Comparison of ENCODE assay signal across 25 cellular contexts in the genomic region with DNA sequence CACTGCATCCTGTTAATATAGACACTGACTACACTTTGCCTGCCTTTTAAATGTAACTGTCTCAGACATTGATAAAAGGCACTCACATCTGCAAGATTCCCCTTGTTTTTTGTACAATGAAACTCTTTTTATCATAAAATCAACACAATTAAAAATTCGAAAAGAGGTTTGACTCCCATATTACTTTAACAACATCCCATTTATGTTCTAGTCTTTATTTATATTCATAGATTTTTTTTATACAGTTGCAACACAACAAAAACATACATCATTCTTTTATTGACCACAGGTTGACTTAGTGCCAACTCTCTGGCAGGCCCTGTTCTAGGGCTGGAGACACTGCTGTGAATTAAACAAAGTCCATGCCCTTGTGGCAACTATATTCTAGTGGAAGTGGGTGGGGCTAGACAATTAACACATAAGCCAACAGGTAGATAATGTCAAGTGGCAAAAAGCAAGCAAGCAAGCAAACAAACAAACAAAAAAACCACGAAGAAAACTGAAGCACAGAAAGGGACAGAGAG. TPM values are rescaled to one million over a fixed set of nuclear protein-coding genes. Genes with fewer than 3 reads are reported as not detected.
DNase-seq lines count a peak whose midpoint lies in the region; ATAC-seq and TF ChIP-seq lines count a peak whose summit lies in the region.
"Had no signal": no experiment of that assay in that cellular context is flagged by ENCODE, and none has a peak within 500 bp of the region (broad histone marks: within the 10 kb centered on the region; RNA-seq: fewer than 3 reads in every experiment).

No MANE protein-coding gene starts in this region.

- 56% methylated on average over 2 of the region's 2 CpGs for WGBS in mammary epithelial cell (ENCODE audit: low coverage, missing lambda C conversion rate)

- no peak for TF ChIP-seq POLR2A in uterus (IDR thresholded peaks at IDR 0.05)

- H3K4me3 ChIP-seq in mammary epithelial cell (replicated peaks in 1 of 3; ENCODE audit: insufficient read depth in 1 of 3, low read depth in 2 of 3, low read length in 3 of 3) = no peak overlapping the region
- no peak overlapping the region for H3K4me3 ChIP-seq in uterus
- H3K4me3 ChIP-seq: heart left ventricle, SJSA1, skin epidermis, suprapubic skin had no signal

- no peak overlapping the region for H3K27ac ChIP-seq in mammary epithelial cell (ENCODE audit: insufficient read depth, low read depth, low read length)
- no peak overlapping the region for H3K27ac ChIP-seq in uterus
- H3K27ac ChIP-seq: heart left ventricle, SJSA1, skin epidermis, suprapubic skin had no signal

- intact Hi-C loops in MCF 10A (cut with micrococcal nuclease) = no loop called here
- intact Hi-C loops in mammary epithelial cell (cut with micrococcal nuclease) = no loop called here
- intact Hi-C loops in uterus (cut with DNase I; ENCODE audit: low total_unique reads) = no loop called here

- TF ChIP-seq CTCF in MCF 10A (IDR thresholded peaks at IDR 0.05; ENCODE audit: unreplicated experiment) (no peak), mammary epithelial cell (conservative IDR thresholded peaks at IDR 0.05 in 1 of 2, IDR thresholded peaks at IDR 0.05 in 1 of 2; ENCODE audit: extremely low read depth in 1 of 2, insufficient read depth in 1 of 2, low read depth in 1 of 2, low read length in 2 of 2) (no peak), WTC11 (IDR thresholded peaks at IDR 0.05) (no peak), glutamatergic neuron (IDR thresholded peaks at IDR 0.05; ENCODE audit: partially characterized antibody, unreplicated experiment) (no peak), uterus (IDR thresholded peaks at IDR 0.05) (no peak)

- H3K9me3 ChIP-seq in mammary epithelial cell (replicated peaks; ENCODE audit: insufficient read depth, low read length) (no peaks in the 10 kb centered on the region), uterus (no peaks in the 10 kb centered on the region)
- H3K9me3 ChIP-seq: heart left ventricle, SJSA1, suprapubic skin had no signal

- DNase-seq in MCF 10A (ENCODE audit: unreplicated experiment) (peak; percentile 48), mammary epithelial cell (no peak), WTC11 (ENCODE audit: low spot score) (no peak), glutamatergic neuron (no peak), uterus (no peak)
- no peak for DNase-seq in activated T-cell treated with anti-CD3 and anti-CD28 coated beads, Interleukin-2, amount 50 U/mL, for 48 hours
- DNase-seq in stimulated activated CD4-positive, alpha-beta T cell treated with anti-CD3 and anti-CD28 coated beads, Interleukin-2, amount 100 ng/mL, for 48 hours = no peak
- DNase-seq: ACHN; activated CD8-positive, alpha-beta T cell treated with anti-CD3 and anti-CD28 coated beads for 36 hours; activated naive CD4-positive, alpha-beta T cell treated with anti-CD3 and anti-CD28 coated beads for 36 hours; activated T-cell treated with anti-CD3 and anti-CD28 coated beads, Interleukin-2, amount 50 U/mL, for 24 hours; anterior cingulate cortex; EL; H9; heart left ventricle; kidney glomerular epithelial cell; NCI-H2081 treated with DMSO at 0.1 percent for 48 hours; NCI-H510A; stimulated activated CD4-positive, alpha-beta T cell treated with anti-CD3 and anti-CD28 coated beads, Interleukin-2, amount 100 ng/mL, for 24 hours; T-helper 1 cell had no signal

- no peaks in the 10 kb centered on the region for H3K36me3 ChIP-seq in mammary epithelial cell (ENCODE audit: insufficient read depth, low read length)
- no peaks in the 10 kb centered on the region for H3K36me3 ChIP-seq in uterus
- H3K36me3 ChIP-seq: heart left ventricle, SJSA1, suprapubic skin had no signal

- no peak overlapping the region for H3K9ac ChIP-seq in mammary epithelial cell (ENCODE audit: insufficient read depth, low read length)

- ATAC-seq in WTC11 = no peak
- ATAC-seq: activated CD4-positive, CD25-positive, alpha-beta regulatory T cell treated with anti-CD3 and anti-CD28 coated beads, Interleukin-2, amount 50 U/mL, for 24 hours; activated CD8-positive, alpha-beta T cell treated with anti-CD3 and anti-CD28 coated beads for 36 hours; heart left ventricle had no signal

- no peaks in the 10 kb centered on the region for H3K9me3 Mint-ChIP-seq in MCF 10A (ENCODE audit: unreplicated experiment)
- H3K9me3 Mint-ChIP-seq in WTC11 = no peaks in the 10 kb centered on the region
- peaks cover 6% of the 10 kb centered on the region for H3K9me3 Mint-ChIP-seq in glutamatergic neuron (ENCODE audit: unreplicated experiment)
- H3K9me3 Mint-ChIP-seq: activated CD8-positive, alpha-beta T cell treated with anti-CD3 and anti-CD28 coated beads for 36 hours; activated naive CD4-positive, alpha-beta T cell treated with anti-CD3 and anti-CD28 coated beads for 36 hours; activated T-cell treated with anti-CD3 and anti-CD28 coated beads, Interleukin-2, amount 50 U/mL, for 24 hours; H9; memory B cell had no signal

- in situ Hi-C loops in mammary epithelial cell (cut with MboI; ENCODE audit: low sequenced_read_pairs in 2 of 2) = no loop called here

- H3K27me3 ChIP-seq in mammary epithelial cell (ENCODE audit: insufficient read depth, low read length) = no peaks in the 10 kb centered on the region
- H3K27me3 ChIP-seq in uterus = no peaks in the 10 kb centered on the region
- H3K27me3 ChIP-seq: heart left ventricle, SJSA1, suprapubic skin had no signal

- no peaks in the 10 kb centered on the region for H3K79me2 ChIP-seq in mammary epithelial cell (ENCODE audit: insufficient read depth, low read length)

- H4K20me1 ChIP-seq in mammary epithelial cell (ENCODE audit: insufficient read depth, low read length) = no peaks in the 10 kb centered on the region

- POLR2A ChIA-PET in MCF 10A (lab: Yijun Ruan, JAX) (no interaction called here), WTC11 (lab: Charles Lee) (no interaction called here)

- H3K4me1 ChIP-seq in mammary epithelial cell (ENCODE audit: insufficient read depth, low read length) (no peaks in the 10 kb centered on the region), uterus (no peaks in the 10 kb centered on the region)
- H3K4me1 ChIP-seq: SJSA1, suprapubic skin had no signal

- dilution Hi-C loops in mammary epithelial cell (cut with HindIII; ENCODE audit: low sequenced_read_pairs) = no loop called here

- no peak overlapping the region for H3K4me3 Mint-ChIP-seq in MCF 10A (ENCODE audit: unreplicated experiment)
- H3K4me3 Mint-ChIP-seq in WTC11 = no peak overlapping the region
- H3K4me3 Mint-ChIP-seq in glutamatergic neuron (ENCODE audit: unreplicated experiment) = peak overlapping the region; percentile 20
- H3K4me3 Mint-ChIP-seq: activated CD8-positive, alpha-beta T cell treated with anti-CD3 and anti-CD28 coated beads for 36 hours; activated naive CD4-positive, alpha-beta T cell treated with anti-CD3 and anti-CD28 coated beads for 36 hours; activated T-cell treated with anti-CD3 and anti-CD28 coated beads, Interleukin-2, amount 50 U/mL, for 24 hours; H9; memory B cell had no signal

- H3K4me1 Mint-ChIP-seq in MCF 10A (ENCODE audit: insufficient read depth, unreplicated experiment) (peaks cover 4% of the 10 kb centered on the region), WTC11 (no peaks in the 10 kb centered on the region), glutamatergic neuron (ENCODE audit: low read depth, unreplicated experiment) (peaks cover 33% of the 10 kb centered on the region)
- H3K4me1 Mint-ChIP-seq: memory B cell had no signal

- H2AFZ ChIP-seq in mammary epithelial cell (ENCODE audit: low read depth, low read length) = no peak overlapping the region

- H3K4me2 ChIP-seq in mammary epithelial cell (ENCODE audit: insufficient read depth, low read depth, low read length) = no peak overlapping the region

- H3K27ac Mint-ChIP-seq in MCF 10A (ENCODE audit: low read depth, unreplicated experiment) = no peak overlapping the region
- peak overlapping the region; percentile 15; the same call in 1 of the 2 replicates for H3K27ac Mint-ChIP-seq in WTC11
- peak overlapping the region; percentile 7 for H3K27ac Mint-ChIP-seq in glutamatergic neuron (ENCODE audit: unreplicated experiment)
- H3K27ac Mint-ChIP-seq: activated CD8-positive, alpha-beta T cell treated with anti-CD3 and anti-CD28 coated beads for 36 hours; activated naive CD4-positive, alpha-beta T cell treated with anti-CD3 and anti-CD28 coated beads for 36 hours; activated T-cell treated with anti-CD3 and anti-CD28 coated beads, Interleukin-2, amount 50 U/mL, for 24 hours; memory B cell had no signal

- no TSS peak for BruUV-seq in MCF 10A (replicated peaks; lab: Mats Ljungman, UMichigan)
- BruUV-seq in mammary epithelial cell (replicated peaks; lab: Mats Ljungman, UMichigan) = no TSS peak

- CTCF ChIA-PET in MCF 10A (lab: Yijun Ruan, JAX) (interaction anchor here (0.9 kb wide), 1 partner anchor 147 kb away, joined by 4 read pairs; no protein-coding TSS in a partner anchor), mammary epithelial cell (lab: Charles Lee; ENCODE audit: low non-redundant PET) (no interaction called here), WTC11 (lab: Charles Lee) (no interaction called here)

- no peaks in the 10 kb centered on the region for H3K27me3 Mint-ChIP-seq in MCF 10A (ENCODE audit: insufficient read depth, unreplicated experiment)
- H3K27me3 Mint-ChIP-seq in WTC11 (ENCODE audit: low read depth) = no peaks in the 10 kb centered on the region
- peaks cover 8% of the 10 kb centered on the region for H3K27me3 Mint-ChIP-seq in glutamatergic neuron (ENCODE audit: unreplicated experiment)
- H3K27me3 Mint-ChIP-seq: activated CD8-positive, alpha-beta T cell treated with anti-CD3 and anti-CD28 coated beads for 36 hours had no signal

- H3K36me3 Mint-ChIP-seq in MCF 10A (ENCODE audit: insufficient read depth, unreplicated experiment) (peaks cover 6% of the 10 kb centered on the region), WTC11 (no peaks in the 10 kb centered on the region), glutamatergic neuron (ENCODE audit: unreplicated experiment) (no peaks in the 10 kb centered on the region)
- H3K36me3 Mint-ChIP-seq: memory B cell had no signal

TF ChIP-seq in WTC11, 78 proteins besides CTCF, POLR2A, EP300 and RAD21 (continues in another document):
- TF ChIP-seq NFATC4 (CRISPR knock-in tag; IDR thresholded peaks at IDR 0.05) = no peak
- no peak for TF ChIP-seq RELA (CRISPR knock-in tag; IDR thresholded peaks at IDR 0.05; ENCODE audit: borderline replicate concordance)
- no peak for TF ChIP-seq TP53 (CRISPR knock-in tag; IDR thresholded peaks at IDR 0.05)
- TF ChIP-seq GTF2I (CRISPR knock-in tag; conservative IDR thresholded peaks at IDR 0.05) = no peak
- TF ChIP-seq GABPB1 (CRISPR knock-in tag; IDR thresholded peaks at IDR 0.05) = no peak
- TF ChIP-seq, protein P1, sequence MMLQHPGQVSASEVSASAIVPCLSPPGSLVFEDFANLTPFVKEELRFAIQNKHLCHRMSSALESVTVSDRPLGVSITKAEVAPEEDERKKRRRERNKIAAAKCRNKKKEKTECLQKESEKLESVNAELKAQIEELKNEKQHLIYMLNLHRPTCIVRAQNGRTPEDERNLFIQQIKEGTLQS (CRISPR knock-in tag; conservative IDR thresholded peaks at IDR 0.05) = no peak

RNA-seq across cellular contexts. Expression of a gene that starts 36.8 kb away (rescaled TPM):
- 37.4 and 41.2 TPM in 2 replicates for total RNA-seq in MCF 10A (2022)
- total RNA-seq in mammary epithelial cell = 10 to 100 TPM in 1 of 2 donors, 1 to 10 TPM in 1; 6.9 to 44.3 TPM
- 0.69 TPM for polyA plus RNA-seq in mammary epithelial cell
- 24.1 TPM for polyA minus RNA-seq in mammary epithelial cell
- total RNA-seq in WTC11 (2021) = 27.9 to 33.7 TPM (median 30.8 TPM) in 3 replicates
- total RNA-seq in glutamatergic neuron (ENCODE audit: unreplicated experiment) = 1,513 TPM
- total RNA-seq in uterus = 100 to 1,000 TPM in 1 of 4 donors, 10 to 100 TPM in 3; 27.4 to 142 (median 47.2) TPM

Comparison
In these comparisons a context has a peak if more than half of its experiments do, and no peak if none do; other contexts are left out.
1. RNA of a gene that starts 36.8 kb away (total RNA-seq): 1,513 TPM in glutamatergic neuron (single experiment); 27.4 to 142 TPM in uterus, 6.9 to 44.3 TPM in mammary epithelial cell, 37.4 to 41.2 TPM in MCF 10A and 27.9 to 33.7 TPM in WTC11; every median in the first group is over 10 times any median in the second.